ENCODE assay signal across 25 cellular contexts in genomic region chr1:188170446-188170845, GRCh38.
A peak's percentile ranks its signal among the peaks of the same experiment; 100 is the strongest.
DNase-seq lines count a peak whose midpoint lies in the region; ATAC-seq lines count a peak whose summit lies in the region.
"Had no signal": no experiment of that assay in that cellular context is flagged by ENCODE, and none has a peak within 500 bp of the region (broad histone marks: within the 10 kb centered on the region; RNA-seq: fewer than 3 reads in every experiment).

No MANE protein-coding gene starts in this region.

- H3K27ac ChIP-seq in caudate nucleus (ENCODE audit: low read depth, low read length) = no peak overlapping the region
- H3K27ac ChIP-seq: A549, GM23248 had no signal

- peak; percentile 27 to 40 for DNase-seq in SHP77 (lab: John Stamatoyannopoulos, UW)
- no peak for DNase-seq in SHP77 treated with DMSO at 0.1 percent for 48 hours (lab: John Stamatoyannopoulos, UW)
- DNase-seq in NCI-H2081 (lab: John Stamatoyannopoulos, UW) = peak; percentile 91 to 99
- DNase-seq in NCI-H748 (lab: John Stamatoyannopoulos, UW; ENCODE audit: unreplicated experiment) = peak; percentile 97
- peak; percentile 16 for DNase-seq in retina
- DNase-seq in cardiac septum (ENCODE audit: low spot score) = no peak
- DNase-seq in caudate nucleus (lab: John Stamatoyannopoulos, UW) = no peak
- DNase-seq: activated CD8-positive, alpha-beta memory T cell treated with anti-CD3 and anti-CD28 coated beads for 24 hours; activated naive CD4-positive, alpha-beta T cell treated with anti-CD3 and anti-CD28 coated beads, Interleukin-2, amount 50 U/mL, for 16 hours; activated T-cell treated with anti-CD3 and anti-CD28 coated beads, Interleukin-2, amount 50 U/mL, for 4 hours; amygdala; CD8-positive, alpha-beta memory T cell; cortex of kidney; DMS79 treated with DMSO at 0.1 percent for 48 hours; foreskin melanocyte; GM23248; left cardiac atrium; mesendoderm; NCI-H2029; NK-92 treated with Interleukin-12 subunit alpha and Interleukin-12 subunit beta, amount 100 ng/mL, for 24 hours; occipital lobe; small intestine had no signal

- intact Hi-C loops in cardiac septum (cut with DNase I) = no loop called here

- no peak for ATAC-seq in HG03342 (IDR thresholded peaks at IDR 0.05; ENCODE audit: unreplicated experiment)
- ATAC-seq: A549; activated T-cell treated with anti-CD3 and anti-CD28 coated beads, Interleukin-2, amount 50 U/mL, for 4 hours; esophagus mucosa; left cardiac atrium had no signal

Comparison
In these comparisons a context has a peak if more than half of its experiments do, and no peak if none do; other contexts are left out.
1. DNase-seq: peak in SHP77 (2 of 2), NCI-H2081 (2 of 2), NCI-H748 (single experiment) and retina (single experiment); none in SHP77 treated with DMSO at 0.1 percent for 48 hours (single experiment), cardiac septum (single experiment) and caudate nucleus (0 of 61).